Comparison of ENCODE assay signal across 8 cellular contexts in the genomic region with DNA sequence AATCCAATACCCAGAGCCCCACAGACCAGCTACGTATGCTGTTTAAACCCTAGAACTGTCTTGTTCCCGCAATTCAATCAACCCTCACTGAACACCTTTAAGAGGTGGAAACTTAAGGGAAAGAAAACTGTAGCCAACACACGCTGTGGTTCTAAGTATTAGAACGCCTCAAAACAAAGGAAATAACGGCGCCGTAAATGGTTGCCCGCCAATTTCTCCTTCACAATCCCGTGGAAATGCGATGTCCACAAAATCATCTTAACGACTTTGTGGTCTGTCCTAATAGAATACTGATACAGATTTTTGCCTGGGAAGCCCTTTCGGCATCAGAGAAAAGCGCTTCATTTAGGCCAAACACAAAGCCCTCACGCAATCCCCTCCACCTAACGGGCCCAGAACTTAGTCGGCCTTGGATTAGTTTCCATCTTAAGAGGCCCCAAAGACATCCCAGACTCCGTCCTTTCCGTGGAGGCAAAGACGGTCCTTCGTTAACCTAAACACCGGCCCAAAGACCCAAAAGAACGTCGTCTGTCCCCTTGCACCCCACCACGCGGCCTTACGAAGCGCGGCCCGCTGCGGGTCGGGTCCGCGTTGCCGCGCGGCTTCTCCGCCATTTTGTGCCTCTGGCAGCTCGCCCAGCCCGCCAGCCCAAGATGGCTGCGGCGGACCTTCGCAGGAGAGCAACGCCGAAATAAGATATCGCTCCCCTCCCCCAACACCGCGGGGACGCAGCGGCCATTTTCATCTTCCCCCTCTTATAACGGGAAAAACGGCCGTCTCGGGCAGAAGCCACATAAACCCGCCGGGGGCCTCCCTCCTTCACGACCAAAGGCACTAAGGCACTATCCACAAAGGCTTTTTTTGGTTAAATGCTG. TPM values are rescaled to one million over a fixed set of nuclear protein-coding genes. Genes with fewer than 3 reads are reported as not detected.
DNase-seq lines count a peak whose midpoint lies in the region; ATAC-seq and TF ChIP-seq lines count a peak whose summit lies in the region.

No MANE protein-coding gene starts in this region.

- H3K36me3 ChIP-seq in SJSA1: peaks cover 51% of the 10 kb centered on the region
- H3K36me3 ChIP-seq in gastroesophageal sphincter: no peaks in the 10 kb centered on the region
- H3K36me3 ChIP-seq in neutrophil: no peaks in the 10 kb centered on the region

- 0 to 1% methylated on average over 14 to 16 of the region's 56 CpGs for WGBS in gastroesophageal sphincter (ENCODE audit: low coverage in 1 of 2), 2 donors

- H3K9me3 ChIP-seq in SJSA1 (replicated peaks): 0 out of 2 replicates have a peak, but pooled peaks cover 3% of the 10 kb centered on the region
- H3K9me3 ChIP-seq in gastroesophageal sphincter: no peaks in the 10 kb centered on the region
- no peaks in the 10 kb centered on the region for H3K9me3 ChIP-seq in neutrophil

- H3K4me3 ChIP-seq in SJSA1 (peak overlapping the region; percentile 87), gastroesophageal sphincter (peak overlapping the region; percentile 95 to 99), neutrophil (ENCODE audit: low read depth in 1 of 2, low read length in 1 of 2) (peak overlapping the region; percentile 98)

- H3K27me3 ChIP-seq in SJSA1 (replicated peaks) (no peaks in the 10 kb centered on the region), gastroesophageal sphincter (no peaks in the 10 kb centered on the region), neutrophil (no peaks in the 10 kb centered on the region)

- no peak for TF ChIP-seq CTCF in gastroesophageal sphincter (IDR thresholded peaks at IDR 0.05)
- TF ChIP-seq CTCF in neutrophil (IDR thresholded peaks at IDR 0.05): no peak

- no peak for TF ChIP-seq POLR2A in gastroesophageal sphincter (IDR thresholded peaks at IDR 0.05)

- no peak for TF ChIP-seq EP300 in gastroesophageal sphincter (IDR thresholded peaks at IDR 0.05)

- ATAC-seq in gastroesophageal sphincter: peak; percentile 80

- POLR2A ChIA-PET in HEK293T (lab: Yijun Ruan, JAX): interaction anchor here (0.5 to 3.4 kb wide), 15 partner anchors 10 to 848 kb away, joined by 3 to 33 read pairs (median 5); no protein-coding TSS in a partner anchor

- H3K4me1 ChIP-seq in SJSA1 (replicated peaks) (peaks cover 32% of the 10 kb centered on the region), gastroesophageal sphincter (peaks cover 9 to 42% (median 19%) of the 10 kb centered on the region in 3 donors), neutrophil (ENCODE audit: control insufficient read depth in 1 of 2, insufficient read depth in 1 of 2, low read depth in 1 of 2, low read length in 1 of 2) (peaks cover 54 to 56% of the 10 kb centered on the region in 2 experiments)

- H3K27ac ChIP-seq in SJSA1: peak overlapping the region; percentile 96
- peak overlapping the region; percentile 99 to 100 (median 100) for H3K27ac ChIP-seq in gastroesophageal sphincter
- H3K27ac ChIP-seq in neutrophil: peak overlapping the region; percentile 96
- H3K27ac ChIP-seq in substantia nigra (ENCODE audit: low read depth, low read length, poor library complexity, severe bottlenecking): peak overlapping the region; percentile 96

- DNase-seq in EL: peak; percentile 87
- DNase-seq in HEK293T (ENCODE audit: extremely low spot score): peak; percentile 55
- DNase-seq in NAMALWA (ENCODE audit: low spot score): peak; percentile 86
- peak; percentile 89 to 90 for DNase-seq in SJSA1 (ENCODE audit: low read depth in 1 of 2, low spot score in 2 of 2)
- DNase-seq in activated naive CD4-positive, alpha-beta T cell treated with Interleukin-2 at 50 U/mL for 16 hours: peak; percentile 89
- DNase-seq in substantia nigra (lab: John Stamatoyannopoulos, UW): peak in 48 of 49 donors; percentile 14 to 86 (median 67)

- CTCF ChIA-PET in HEK293T (lab: Yijun Ruan, JAX): interaction anchor here (1.1 kb wide), 1 partner anchor 277 kb away, joined by 3 read pairs; no protein-coding TSS in a partner anchor

TF ChIP-seq in HEK293T, 16 proteins besides CTCF, POLR2A, EP300 and RAD21:
- TF ChIP-seq FOXM1 (IDR thresholded peaks at IDR 0.05; ENCODE audit: borderline replicate concordance) (no peak), NFRKB (IDR thresholded peaks at IDR 0.05) (peak; percentile 78), CTBP1 (IDR thresholded peaks at IDR 0.05; ENCODE audit: borderline replicate concordance) (no peak), L3MBTL2 (conservative IDR thresholded peaks at IDR 0.05) (peak; percentile 40), ARNT (IDR thresholded peaks at IDR 0.05) (no peak), LEF1 (IDR thresholded peaks at IDR 0.05; ENCODE audit: borderline replicate concordance) (0 out of 2 replicates have a peak, but pooled peaks have one; percentile 59), ZNF384 (IDR thresholded peaks at IDR 0.05) (no peak)
- TF ChIP-seq, protein P1, sequence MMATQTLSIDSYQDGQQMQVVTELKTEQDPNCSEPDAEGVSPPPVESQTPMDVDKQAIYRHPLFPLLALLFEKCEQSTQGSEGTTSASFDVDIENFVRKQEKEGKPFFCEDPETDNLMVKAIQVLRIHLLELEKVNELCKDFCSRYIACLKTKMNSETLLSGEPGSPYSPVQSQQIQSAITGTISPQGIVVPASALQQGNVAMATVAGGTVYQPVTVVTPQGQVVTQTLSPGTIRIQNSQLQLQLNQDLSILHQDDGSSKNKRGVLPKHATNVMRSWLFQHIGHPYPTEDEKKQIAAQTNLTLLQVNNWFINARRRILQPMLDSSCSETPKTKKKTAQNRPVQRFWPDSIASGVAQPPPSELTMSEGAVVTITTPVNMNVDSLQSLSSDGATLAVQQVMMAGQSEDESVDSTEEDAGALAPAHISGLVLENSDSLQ (IDR thresholded peaks at IDR 0.05): no peak

RNA-seq across cellular contexts. Expression of gene TRA2B, which starts 0.8 kb away (rescaled TPM):
- total RNA-seq in SJSA1 (2014; rRNA removed; shearing (Covaris generic)): 157 and 210 TPM in 2 replicates
- total RNA-seq in gastroesophageal sphincter: 100 to 1,000 TPM in 3 of 4 donors, 10 to 100 TPM in 1; 87.1 to 181 (median 129) TPM

Comparison
In these comparisons a context has a peak if more than half of its experiments do, and no peak if none do; other contexts are left out.
1. Peak in every context shown above with its lines: DNase-seq, ATAC-seq, H3K4me3 ChIP-seq and H3K27ac ChIP-seq.